8 cellular contexts compared by ENCODE assay signal in the genomic region with DNA sequence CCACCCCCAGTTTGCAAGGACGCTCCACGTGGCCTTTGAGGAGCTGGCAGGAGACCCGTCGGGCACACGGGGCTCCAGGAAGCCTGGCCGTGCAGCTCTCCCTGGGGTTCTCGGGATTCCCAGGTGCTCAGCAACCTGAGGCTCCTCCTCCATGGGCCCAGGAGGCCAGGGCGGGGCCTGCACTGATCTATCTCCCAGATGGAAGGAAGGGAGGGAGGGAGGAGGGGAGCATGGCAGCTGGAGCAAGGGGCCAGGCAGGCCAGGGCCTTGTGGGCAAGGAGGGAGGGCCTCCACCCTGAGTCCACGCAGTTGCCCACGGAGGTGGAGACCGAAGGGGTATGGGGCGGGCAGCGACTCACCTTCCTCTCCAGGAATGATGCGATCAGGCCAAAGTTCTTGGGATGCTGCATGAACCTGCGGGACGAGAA.
DNase-seq lines count a peak whose midpoint lies in the region; ATAC-seq and TF ChIP-seq lines count a peak whose summit lies in the region.

No MANE protein-coding gene starts in this region.

- H3K4me2 ChIP-seq in GM23248 (ENCODE audit: unreplicated experiment) (peak overlapping the region; percentile 77), PC-3 (ENCODE audit: low read length) (peak overlapping the region; percentile 89)

- TF ChIP-seq CTCF in PC-3 (conservative IDR thresholded peaks at IDR 0.05; ENCODE audit: low read depth, low read length) (no peak), cardiac muscle cell (IDR thresholded peaks at IDR 0.05; ENCODE audit: low read depth, low read length) (no peak), BE2C (IDR thresholded peaks at IDR 0.05; ENCODE audit: low read depth, low read length) (no peak)

- in situ Hi-C loops in GM23248 (cut with MboI), result no loop called here

- H2AFZ ChIP-seq in GM23248 (no peak overlapping the region), PC-3 (ENCODE audit: low read length) (peak overlapping the region; percentile 56)

- no peaks in the 10 kb centered on the region for H3K9me2 ChIP-seq in GM23248 (ENCODE audit: insufficient read depth)
- no peaks in the 10 kb centered on the region for H3K9me2 ChIP-seq in PC-3 (replicated peaks; ENCODE audit: low read length)

- POLR2A ChIA-PET in PC-3 (lab: Charles Lee; ENCODE audit: unreplicated experiment), result interaction anchor here (0.6 kb wide), 1 partner anchor 25 kb away, joined by 3 read pairs; no protein-coding TSS in a partner anchor

- ATAC-seq in PC-3 (peak; percentile 52), HG02885 (IDR thresholded peaks at IDR 0.05; ENCODE audit: poor library complexity, unreplicated experiment) (no peak), GM18858 (IDR thresholded peaks at IDR 0.05; ENCODE audit: unreplicated experiment) (no peak)

- peak overlapping the region; percentile 99 for H3K27ac ChIP-seq in GM23248
- peak overlapping the region; percentile 97 for H3K27ac ChIP-seq in PC-3 (ENCODE audit: low read length)
- peak overlapping the region; percentile 98 for H3K27ac ChIP-seq in cardiac muscle cell
- H3K27ac ChIP-seq in skeletal muscle tissue (ENCODE audit: low read depth, low read length), result peak overlapping the region; percentile 91

- intact Hi-C loops in PC-3 (cut with micrococcal nuclease), result loop anchor here (1.0 to 2.0 kb wide), 2 partner anchors 31 to 345 kb away; no protein-coding TSS in a partner anchor

- BruUV-seq in PC-3 (replicated peaks; lab: Mats Ljungman, UMichigan), result no TSS peak

- H3K9ac ChIP-seq in GM23248 (peak overlapping the region; percentile 91), PC-3 (ENCODE audit: low read length) (peak overlapping the region; percentile 86), skeletal muscle tissue (ENCODE audit: low read depth in 1 of 3, low read length in 3 of 3) (peak overlapping the region in 1 of 3 donors; percentile 68)

- DNase-seq in GM23248 (peak; percentile 46), PC-3 (peak; percentile 78), cardiac muscle cell (ENCODE audit: low read depth in 1 of 2, low spot score in 1 of 2) (no peak), cerebellum (ENCODE audit: low spot score) (no peak), BE2C (no peak)

- H4K20me1 ChIP-seq in GM23248 (ENCODE audit: insufficient read depth), result no peaks in the 10 kb centered on the region
- H4K20me1 ChIP-seq in PC-3 (ENCODE audit: low read length), result no peaks in the 10 kb centered on the region

- H3K27me3 ChIP-seq in GM23248 (replicated peaks; ENCODE audit: insufficient read depth), result no peaks in the 10 kb centered on the region
- no peaks in the 10 kb centered on the region for H3K27me3 ChIP-seq in PC-3 (ENCODE audit: low read length)
- no peaks in the 10 kb centered on the region for H3K27me3 ChIP-seq in cardiac muscle cell
- H3K27me3 ChIP-seq in skeletal muscle tissue (ENCODE audit: control insufficient read depth in 3 of 3, insufficient read depth in 3 of 3, low read length in 3 of 3), result no peaks in the 10 kb centered on the region
- H3K27me3 ChIP-seq in BE2C, result no peaks in the 10 kb centered on the region

- peaks cover 19% of the 10 kb centered on the region for H3K36me3 ChIP-seq in GM23248 (ENCODE audit: low read depth)
- peaks cover 10% of the 10 kb centered on the region; the same call in 1 of the 2 replicates for H3K36me3 ChIP-seq in PC-3 (ENCODE audit: low read depth, low read length)
- peaks cover 19% of the 10 kb centered on the region for H3K36me3 ChIP-seq in cardiac muscle cell
- peaks cover 28 to 48% (median 33%) of the 10 kb centered on the region in 3 donors for H3K36me3 ChIP-seq in skeletal muscle tissue (ENCODE audit: control insufficient read depth in 3 of 3, insufficient read depth in 3 of 3, low read length in 3 of 3)
- peaks cover 78% of the 10 kb centered on the region for H3K36me3 ChIP-seq in BE2C

- H3K4me3 ChIP-seq in GM23248 (peak overlapping the region; percentile 53), PC-3 (ENCODE audit: low read length) (peak overlapping the region; percentile 66), cardiac muscle cell (no peak overlapping the region), skeletal muscle tissue (ENCODE audit: low read length in 3 of 3) (peak overlapping the region in 2 of 3 donors; percentile 22 to 27), BE2C (ENCODE audit: low read depth, low read length) (no peak overlapping the region)

- H3K79me2 ChIP-seq in GM23248 (ENCODE audit: insufficient read depth) (peaks cover 48% of the 10 kb centered on the region), PC-3 (ENCODE audit: low read length) (peaks cover 29% of the 10 kb centered on the region; the same call in 1 of the 2 replicates)

- 16 to 30% methylated on average over 13 to 15 of the region's 16 CpGs for WGBS in GM23248 (ENCODE audit: low coverage in 1 of 2, low lambda C conversion rate in 2 of 2, missing lambda C conversion rate in 2 of 2), 2 experiments

- H3K4me1 ChIP-seq in GM23248 (ENCODE audit: insufficient read depth), result peaks cover 20% of the 10 kb centered on the region
- peaks cover 31% of the 10 kb centered on the region for H3K4me1 ChIP-seq in PC-3 (ENCODE audit: insufficient read depth, low read length)
- peaks cover 39% of the 10 kb centered on the region for H3K4me1 ChIP-seq in cardiac muscle cell (ENCODE audit: low read depth)
- H3K4me1 ChIP-seq in skeletal muscle tissue (ENCODE audit: control insufficient read depth in 3 of 3, insufficient read depth in 3 of 3, low read length in 3 of 3), result peaks cover 29 to 36% (median 31%) of the 10 kb centered on the region in 3 donors
- peaks cover 27% of the 10 kb centered on the region for H3K4me1 ChIP-seq in BE2C

- H3K9me3 ChIP-seq in GM23248 (ENCODE audit: low read depth), result no peaks in the 10 kb centered on the region
- H3K9me3 ChIP-seq in PC-3 (ENCODE audit: low read length), result no peaks in the 10 kb centered on the region
- H3K9me3 ChIP-seq in cardiac muscle cell (ENCODE audit: low read depth), result no peaks in the 10 kb centered on the region
- H3K9me3 ChIP-seq in skeletal muscle tissue (ENCODE audit: control insufficient read depth in 3 of 3, low read length in 3 of 3), result no peaks in the 10 kb centered on the region
- H3K9me3 ChIP-seq in BE2C, result no peaks in the 10 kb centered on the region

- H3F3A ChIP-seq in GM23248 (ENCODE audit: insufficient read depth), result 0 out of 2 replicates have a peak, but pooled peaks cover 9% of the 10 kb centered on the region
- no peaks in the 10 kb centered on the region for H3F3A ChIP-seq in PC-3 (ENCODE audit: low read length, unreplicated experiment)

- CTCF ChIA-PET in PC-3 (lab: Charles Lee), result interaction anchor here (0.6 to 1.1 kb wide), 4 partner anchors 23 to 416 kb away, joined by 3 to 5 read pairs (median 4); no protein-coding TSS in a partner anchor

Comparison
In these comparisons a context has a peak if more than half of its experiments do, and no peak if none do; other contexts are left out.
1. DNase-seq: peak in GM23248 (single experiment) and PC-3 (single experiment); none in cardiac muscle cell (0 of 2), cerebellum (single experiment) and BE2C (single experiment).
2. H3K4me3 ChIP-seq: peak in GM23248 (single experiment), PC-3 (single experiment) and skeletal muscle tissue (2 of 3); none in cardiac muscle cell (single experiment) and BE2C (single experiment).
3. Peak in every context shown above with its lines, with median percentiles within 50 percentile points of each other: H3K27ac ChIP-seq.